15 cellular contexts compared by ENCODE assay signal in genomic region chr6:164897523-164898094, GRCh38.
DNase-seq lines count a peak whose midpoint lies in the region; ATAC-seq, FAIRE-seq and TF ChIP-seq lines count a peak whose summit lies in the region.
"Had no signal": no experiment of that assay in that cellular context is flagged by ENCODE, and none has a peak within 500 bp of the region (broad histone marks: within the 10 kb centered on the region; RNA-seq: fewer than 3 reads in every experiment).

No MANE protein-coding gene starts in this region.

- H4K20me1 ChIP-seq in KMS-11 (ENCODE audit: insufficient read depth) = no peaks in the 10 kb centered on the region
- H4K20me1 ChIP-seq: BLaER1 treated with 17β-estradiol and CSF1 and Interleukin-3, amounts not matched to agents 10 nM and 100 nM had no signal

- H2AFZ ChIP-seq in KMS-11 (ENCODE audit: low read depth) = no peak overlapping the region

- no peak for TF ChIP-seq POLR2A in H54 (IDR thresholded peaks at IDR 0.05; ENCODE audit: low read depth, low read length)

- H3K79me2 ChIP-seq in KMS-11 (ENCODE audit: insufficient read depth, low read depth) = no peaks in the 10 kb centered on the region

- H3K4me2 ChIP-seq in KMS-11 = no peak overlapping the region
- H3K4me2 ChIP-seq: BLaER1 treated with 17β-estradiol and CSF1 and Interleukin-3, amounts not matched to agents 10 nM and 100 nM had no signal

- no peak overlapping the region for H3K9ac ChIP-seq in KMS-11
- H3K9ac ChIP-seq: BLaER1 treated with 17β-estradiol and CSF1 and Interleukin-3, amounts not matched to agents 10 nM and 100 nM had no signal

- DNase-seq in DMS53 (lab: John Stamatoyannopoulos, UW) (peak; percentile 83), NCI-H774 (lab: John Stamatoyannopoulos, UW) (peak; percentile 88), iPS-NIHi11 (ENCODE audit: low spot score) (peak; percentile 43), NCI-H526 (lab: John Stamatoyannopoulos, UW) (no peak), coronary artery (ENCODE audit: low spot score) (no peak), H54 (ENCODE audit: insufficient read length, low spot score) (no peak)
- DNase-seq: activated CD8-positive, alpha-beta T cell treated with anti-CD3 and anti-CD28 coated beads, Interleukin-2, amount 10 ng/mL, durations not matched to agents 7 days and 5 days; left ventricle myocardium inferior; right lobe of liver; Right ventricle myocardium superior; stomach had no signal

- no peaks in the 10 kb centered on the region for H3K4me1 ChIP-seq in KMS-11 (ENCODE audit: low read depth, poor library complexity, severe bottlenecking)
- H3K4me1 ChIP-seq: BLaER1 treated with 17β-estradiol and CSF1 and Interleukin-3, amounts not matched to agents 10 nM and 100 nM; breast epithelium; left ventricle myocardium inferior; right lobe of liver; stomach had no signal

- no peak for ATAC-seq in HG03457 (IDR thresholded peaks at IDR 0.05; ENCODE audit: unreplicated experiment)
- ATAC-seq: activated CD8-positive, alpha-beta T cell treated with anti-CD3 and anti-CD28 coated beads, Interleukin-2, amount 10 ng/mL, durations not matched to agents 7 days and 5 days; right lobe of liver had no signal

- TF ChIP-seq CTCF in KMS-11 (conservative IDR thresholded peaks at IDR 0.05; ENCODE audit: low read depth, low read length) (0 out of 2 replicates have a peak, but pooled peaks have one; percentile 19), coronary artery (IDR thresholded peaks at IDR 0.05) (no peak)

- H3K27ac ChIP-seq in KMS-11 = no peak overlapping the region
- H3K27ac ChIP-seq in coronary artery = no peak overlapping the region
- H3K27ac ChIP-seq: BLaER1 treated with 17β-estradiol and CSF1 and Interleukin-3, amounts not matched to agents 10 nM and 100 nM; breast epithelium; left ventricle myocardium inferior; right lobe of liver; stomach had no signal

- FAIRE-seq in H54 (lab: Jason Lieb, UNC) = no peak

- H3K36me3 ChIP-seq in KMS-11 (ENCODE audit: insufficient read depth) = no peaks in the 10 kb centered on the region
- H3K36me3 ChIP-seq: BLaER1 treated with 17β-estradiol and CSF1 and Interleukin-3, amounts not matched to agents 10 nM and 100 nM; breast epithelium; left ventricle myocardium inferior; right lobe of liver; stomach had no signal

- H3K27me3 ChIP-seq in KMS-11 (ENCODE audit: insufficient read depth, low read depth) = no peaks in the 10 kb centered on the region
- H3K27me3 ChIP-seq: BLaER1 treated with 17β-estradiol and CSF1 and Interleukin-3, amounts not matched to agents 10 nM and 100 nM; breast epithelium; right lobe of liver; stomach had no signal

- H3K4me3 ChIP-seq in KMS-11 (IDR thresholded peaks at IDR 0.05; ENCODE audit: insufficient read depth, low read depth, low read length) = no peak overlapping the region
- no peak overlapping the region for H3K4me3 ChIP-seq in coronary artery
- H3K4me3 ChIP-seq: BLaER1 treated with 17β-estradiol and CSF1 and Interleukin-3, amounts not matched to agents 10 nM and 100 nM; breast epithelium; left ventricle myocardium inferior; right lobe of liver; stomach had no signal

Comparison
In these comparisons a context has a peak if more than half of its experiments do, and no peak if none do; other contexts are left out.
1. DNase-seq: peak in DMS53 (single experiment), NCI-H774 (single experiment) and iPS-NIHi11 (single experiment); none in NCI-H526 (0 of 2), coronary artery (single experiment) and H54 (single experiment).